29 cellular contexts compared by ENCODE assay signal in genomic region chr2:25478736-25479135, GRCh38.
"Had no signal": no experiment of that assay in that cellular context is flagged by ENCODE, and none has a peak within 500 bp of the region (broad histone marks: within the 10 kb centered on the region; RNA-seq: fewer than 3 reads in every experiment).

No MANE protein-coding gene starts in this region.

- H2AFZ ChIP-seq: neural progenitor cell, parathyroid adenoma had no signal

- H3K4me2 ChIP-seq: neural progenitor cell had no signal

- H3K27ac ChIP-seq: neural progenitor cell, ovary, parathyroid adenoma, psoas muscle, right lobe of liver, sigmoid colon, suprapubic skin, testis, tibial artery, transverse colon, upper lobe of left lung, vagina had no signal

- H3K79me2 ChIP-seq: parathyroid adenoma had no signal

- H3K36me3 ChIP-seq: ovary, right lobe of liver, sigmoid colon, suprapubic skin, transverse colon, upper lobe of left lung, vagina had no signal

- DNase-seq: natural killer cell; occipital lobe; ovary; posterior cingulate gyrus; psoas muscle; right cardiac atrium; right lobe of liver; sigmoid colon; small intestine; stimulated activated CD4-positive, alpha-beta T cell treated with anti-CD3 and anti-CD28 coated beads, Interleukin-12 subunit alpha, Interleukin-12 subunit beta, amount 100 ng/mL, for 4 hours; stimulated activated CD4-positive, alpha-beta T cell treated with anti-CD3 and anti-CD28 coated beads, Interleukin-1b, Interleukin-23, amount 100 ng/mL, for 48 hours; stimulated activated CD4-positive, alpha-beta T cell treated with anti-CD3 and anti-CD28 coated beads, Interleukin-4, amount 100 ng/mL, for 1 hour; stimulated activated CD4-positive, alpha-beta T cell treated with anti-CD3 and anti-CD28 coated beads, Interleukin-4, amount 100 ng/mL, for 4 hours; stimulated activated CD8-positive, alpha-beta memory T cell treated with anti-CD3 and anti-CD28 coated beads, Interleukin-4, amount 100 ng/mL, for 48 hours; stimulated activated naive CD4-positive, alpha-beta T cell; stimulated activated naive CD8-positive, alpha-beta T cell treated with anti-CD3 and anti-CD28 coated beads, Interleukin-15, amount 100 ng/mL, for 72 hours; stimulated activated naive CD8-positive, alpha-beta T cell treated with anti-CD3 and anti-CD28 coated beads, Interleukin-15, Interleukin-2, amounts not matched to agents 100 U/mL and 50 U/mL, for 24 hours; substantia nigra; testis; tibial artery; transverse colon; upper lobe of left lung had no signal

- H3K9me3 ChIP-seq: psoas muscle, right lobe of liver, testis, vagina had no signal

- H3K9ac ChIP-seq: neural progenitor cell, parathyroid adenoma had no signal

- H3K4me1 ChIP-seq: neural progenitor cell, parathyroid adenoma, psoas muscle, right lobe of liver, sigmoid colon, suprapubic skin, testis had no signal

- H3K27me3 ChIP-seq: neural progenitor cell, ovary, right lobe of liver, sigmoid colon, suprapubic skin, testis, tibial artery, transverse colon, upper lobe of left lung, vagina had no signal

- H3K4me1 Mint-ChIP-seq: neural progenitor cell; stimulated activated naive CD8-positive, alpha-beta T cell treated with anti-CD3 and anti-CD28 coated beads, Interleukin-15, amount 100 ng/mL, for 72 hours had no signal

- H3K4me3 ChIP-seq: neural progenitor cell, ovary, psoas muscle, right lobe of liver, sigmoid colon, suprapubic skin, testis, tibial artery, transverse colon, upper lobe of left lung, vagina had no signal

- H3K4me3 Mint-ChIP-seq: natural killer cell; nephron; neural progenitor cell; stimulated activated memory B cell treated with anti-CD40 and anti-IgM and Interleukin-4, amounts not matched to agents 10 μg/mL and 1 μg/mL and 100 μg/mL, for 72 hours; stimulated activated naive CD8-positive, alpha-beta T cell treated with anti-CD3 and anti-CD28 coated beads, Interleukin-15, amount 100 ng/mL, for 72 hours had no signal

- H3K27me3 Mint-ChIP-seq: progenitor cell of endocrine pancreas; stimulated activated memory B cell treated with anti-CD40 and anti-IgM and Interleukin-4, amounts not matched to agents 10 μg/mL and 1 μg/mL and 100 μg/mL, for 72 hours; stimulated activated naive CD8-positive, alpha-beta T cell treated with anti-CD3 and anti-CD28 coated beads, Interleukin-15, amount 100 ng/mL, for 72 hours had no signal

- H3K27ac Mint-ChIP-seq: natural killer cell; nephron; neural progenitor cell; progenitor cell of endocrine pancreas; stimulated activated memory B cell treated with anti-CD40 and anti-IgM and Interleukin-4, amounts not matched to agents 10 μg/mL and 1 μg/mL and 100 μg/mL, for 72 hours had no signal

- ATAC-seq: natural killer cell; psoas muscle; right cardiac atrium; right lobe of liver; stimulated activated memory B cell treated with anti-CD40 and anti-IgM and Interleukin-4, amounts not matched to agents 10 μg/mL and 1 μg/mL and 100 μg/mL, for 72 hours; stimulated activated naive CD8-positive, alpha-beta T cell treated with anti-CD3 and anti-CD28 coated beads, Interleukin-15, amount 100 ng/mL, for 72 hours; stimulated activated naive CD8-positive, alpha-beta T cell treated with anti-CD3 and anti-CD28 coated beads, Interleukin-15, Interleukin-2, amounts not matched to agents 100 U/mL and 50 U/mL, for 24 hours had no signal
